In the genomic region with DNA sequence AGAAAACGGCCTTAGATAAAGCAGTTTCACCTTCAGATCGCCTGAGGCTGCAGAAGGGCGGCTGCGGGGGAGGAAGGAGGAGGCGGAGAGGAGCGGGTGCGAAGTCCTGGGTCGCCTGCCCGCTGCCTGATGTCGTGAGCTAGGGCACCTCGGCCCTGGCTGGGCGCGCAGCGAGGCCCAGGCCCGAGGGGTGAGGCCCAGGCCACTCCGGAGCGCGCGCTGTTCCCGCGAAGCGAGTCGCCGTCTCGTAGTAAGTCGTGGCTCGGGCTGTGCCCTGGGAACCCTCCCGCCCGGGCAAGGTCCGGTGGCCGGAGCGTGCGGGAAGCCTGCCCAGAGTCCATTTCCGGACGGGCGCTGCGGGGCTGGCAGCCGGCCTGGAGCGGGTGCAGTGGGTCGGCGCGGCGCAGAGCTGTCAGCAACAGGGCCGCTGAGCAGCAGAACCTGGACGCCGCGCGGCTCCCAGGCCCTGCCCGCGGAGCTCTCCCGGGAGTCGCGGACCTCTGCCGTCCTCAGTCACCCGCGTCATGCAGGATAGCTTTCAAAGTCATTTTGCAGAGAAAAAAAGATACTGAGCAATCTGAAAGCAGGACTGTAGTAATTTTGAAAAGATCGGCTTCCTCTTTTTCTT, we compare ENCODE assay signal across 8 cellular contexts. TPM values are rescaled to one million over a fixed set of nuclear protein-coding genes. Genes with fewer than 3 reads are reported as not detected.
DNase-seq lines count a peak whose midpoint lies in the region; ATAC-seq and TF ChIP-seq lines count a peak whose summit lies in the region.

No MANE protein-coding gene starts in this region.

- peaks cover 30 to 59% (median 42%) of the 10 kb centered on the region in 4 donors for H3K4me1 Mint-ChIP-seq in CD4-positive, alpha-beta memory T cell
- peaks cover 37% of the 10 kb centered on the region for H3K4me1 Mint-ChIP-seq in WTC11
- H3K4me1 Mint-ChIP-seq in stimulated activated effector memory CD8-positive, alpha-beta T cell treated with anti-CD3 and anti-CD28 coated beads, Interleukin-12 subunit alpha, Interleukin-12 subunit beta, amount 100 ng/mL, for 72 hours: no peaks in the 10 kb centered on the region

- H3K27me3 Mint-ChIP-seq in CD4-positive, alpha-beta memory T cell: no peaks in the 10 kb centered on the region
- peaks cover 22% of the 10 kb centered on the region for H3K27me3 Mint-ChIP-seq in WTC11 (ENCODE audit: low read depth)

- peak overlapping the region; percentile 56 for H3K27ac ChIP-seq in CD4-positive, alpha-beta memory T cell (ENCODE audit: low read depth, low read length)
- H3K27ac ChIP-seq in HL-60 (replicated peaks) (no peak overlapping the region), coronary artery (peak overlapping the region; percentile 85 to 91), left lung (peak overlapping the region; percentile 77 to 92)

- DNase-seq in CD4-positive, alpha-beta memory T cell: peak in 4 of 5 donors; percentile 12 to 31 (median 20)
- DNase-seq in HL-60 (ENCODE audit: low read depth in 1 of 2, low spot score in 1 of 2) (peak in 1 of 2 experiments; percentile 11), WTC11 (ENCODE audit: low spot score) (peak; percentile 63), coronary artery (ENCODE audit: low spot score) (peak; percentile 79), left lung (peak; percentile 40 to 85), DMS79 treated with DMSO at 0.1 percent for 48 hours (lab: John Stamatoyannopoulos, UW) (no peak)
- DNase-seq in stimulated activated effector memory CD8-positive, alpha-beta T cell treated with anti-CD3 and anti-CD28 coated beads, Interleukin-12 subunit alpha, Interleukin-12 subunit beta, amount 100 ng/mL, for 72 hours (ENCODE audit: low spot score in 2 of 2): no peak

- no peak for TF ChIP-seq CTCF in HL-60 (IDR thresholded peaks at IDR 0.05; ENCODE audit: insufficient read depth, low read length)
- no peak for TF ChIP-seq CTCF in WTC11 (IDR thresholded peaks at IDR 0.05)
- TF ChIP-seq CTCF in coronary artery (IDR thresholded peaks at IDR 0.05): no peak
- no peak for TF ChIP-seq CTCF in left lung (IDR thresholded peaks at IDR 0.05)

- H3K27me3 ChIP-seq in CD4-positive, alpha-beta memory T cell (ENCODE audit: insufficient read depth, low read length): peaks cover 3% of the 10 kb centered on the region
- H3K27me3 ChIP-seq in HL-60 (ENCODE audit: insufficient read depth, poor library complexity, severe bottlenecking) (peaks cover 4% of the 10 kb centered on the region), left lung (peaks cover 0 to 27% of the 10 kb centered on the region in 2 donors)

- H3K9me3 Mint-ChIP-seq in CD4-positive, alpha-beta memory T cell: peaks cover 0 to 4% (median 0%) of the 10 kb centered on the region in 8 donors
- H3K9me3 Mint-ChIP-seq in WTC11: peaks cover 9% of the 10 kb centered on the region
- H3K9me3 Mint-ChIP-seq in stimulated activated effector memory CD8-positive, alpha-beta T cell treated with anti-CD3 and anti-CD28 coated beads, Interleukin-12 subunit alpha, Interleukin-12 subunit beta, amount 100 ng/mL, for 72 hours: no peaks in the 10 kb centered on the region

- peak overlapping the region; percentile 78 to 91 (median 88) for H3K27ac Mint-ChIP-seq in CD4-positive, alpha-beta memory T cell
- peak overlapping the region; percentile 75; the same call in 1 of the 2 replicates for H3K27ac Mint-ChIP-seq in WTC11
- no peak overlapping the region for H3K27ac Mint-ChIP-seq in stimulated activated effector memory CD8-positive, alpha-beta T cell treated with anti-CD3 and anti-CD28 coated beads, Interleukin-12 subunit alpha, Interleukin-12 subunit beta, amount 100 ng/mL, for 72 hours

- H3K4me1 ChIP-seq in CD4-positive, alpha-beta memory T cell (ENCODE audit: insufficient read depth, low read length): peaks cover 36% of the 10 kb centered on the region
- H3K4me1 ChIP-seq in left lung: peaks cover 13 to 27% of the 10 kb centered on the region in 2 donors

- no peaks in the 10 kb centered on the region for H3K36me3 ChIP-seq in CD4-positive, alpha-beta memory T cell (ENCODE audit: insufficient read depth, low read length)
- no peaks in the 10 kb centered on the region for H3K36me3 ChIP-seq in left lung

- POLR2A ChIA-PET in CD4-positive, alpha-beta memory T cell (lab: Charles Lee; ENCODE audit: partially characterized antibody): interaction anchor here (0.6 to 2.4 kb wide), 6 partner anchors 10 to 71 kb away, joined by 3 to 10 read pairs (median 6); partner anchors contain the start of gene TRIM2
- POLR2A ChIA-PET in WTC11 (lab: Charles Lee): interaction anchor here (0.9 to 1.6 kb wide), 5 partner anchors 10 to 35 kb away, joined by 3 to 7 read pairs (median 6); partner anchors contain the start of gene TRIM2

- peak overlapping the region; percentile 87 to 94 (median 92) for H3K4me3 Mint-ChIP-seq in CD4-positive, alpha-beta memory T cell
- peak overlapping the region; percentile 86 for H3K4me3 Mint-ChIP-seq in WTC11
- peak overlapping the region; percentile 69 for H3K4me3 Mint-ChIP-seq in stimulated activated effector memory CD8-positive, alpha-beta T cell treated with anti-CD3 and anti-CD28 coated beads, Interleukin-12 subunit alpha, Interleukin-12 subunit beta, amount 100 ng/mL, for 72 hours

- CTCF ChIA-PET in CD4-positive, alpha-beta memory T cell (lab: Charles Lee; ENCODE audit: partially characterized antibody): interaction anchor here (0.6 to 1.8 kb wide), 6 partner anchors 17 to 1154 kb away, joined by 3 to 4 read pairs (median 3); no protein-coding TSS in a partner anchor
- CTCF ChIA-PET in WTC11 (lab: Charles Lee): interaction anchor here (0.7 to 2.8 kb wide), 7 partner anchors 10 to 429 kb away, joined by 3 to 16 read pairs (median 3); no protein-coding TSS in a partner anchor

- intact Hi-C loops in CD4-positive, alpha-beta memory T cell (cut with micrococcal nuclease): loop anchor here (1.0 to 2.0 kb wide), 2 partner anchors 18 to 26 kb away; no protein-coding TSS in a partner anchor
- intact Hi-C loops in left lung (cut with DNase I): no loop called here

- no peaks in the 10 kb centered on the region for H3K9me3 ChIP-seq in CD4-positive, alpha-beta memory T cell (ENCODE audit: control insufficient read depth in 1 of 2, low read length in 2 of 2)
- peaks cover 0 to 5% of the 10 kb centered on the region in 2 donors for H3K9me3 ChIP-seq in left lung

- peak overlapping the region; percentile 24 to 62 for H3K4me3 ChIP-seq in CD4-positive, alpha-beta memory T cell (ENCODE audit: low read length in 2 of 2)
- H3K4me3 ChIP-seq in HL-60 (replicated peaks; ENCODE audit: insufficient read depth, low read length): peak overlapping the region; percentile 50
- H3K4me3 ChIP-seq in coronary artery: peak overlapping the region; percentile 82
- H3K4me3 ChIP-seq in left lung: peak overlapping the region; percentile 43 to 60

- ATAC-seq in GM19467 (IDR thresholded peaks at IDR 0.05; ENCODE audit: unreplicated experiment) (peak; percentile 45), WTC11 (peak; percentile 78), left lung (peak; percentile 79)
- ATAC-seq in stimulated activated effector memory CD8-positive, alpha-beta T cell treated with anti-CD3 and anti-CD28 coated beads, Interleukin-12 subunit alpha, Interleukin-12 subunit beta, amount 100 ng/mL, for 72 hours: peak; percentile 68

- peaks cover 0 to 3% of the 10 kb centered on the region in 2 donors for H3K36me3 Mint-ChIP-seq in CD4-positive, alpha-beta memory T cell
- peaks cover 11% of the 10 kb centered on the region for H3K36me3 Mint-ChIP-seq in WTC11
- H3K36me3 Mint-ChIP-seq in stimulated activated effector memory CD8-positive, alpha-beta T cell treated with anti-CD3 and anti-CD28 coated beads, Interleukin-12 subunit alpha, Interleukin-12 subunit beta, amount 100 ng/mL, for 72 hours: no peaks in the 10 kb centered on the region

TF ChIP-seq in WTC11, 78 proteins besides CTCF, POLR2A, EP300 and RAD21 (continues in another document):
- TF ChIP-seq JAZF1 (CRISPR knock-in tag; IDR thresholded peaks at IDR 0.05) (no peak), ERG (CRISPR knock-in tag; IDR thresholded peaks at IDR 0.05) (no peak), EMX1 (CRISPR knock-in tag; IDR thresholded peaks at IDR 0.05) (no peak), ATF3 (CRISPR knock-in tag; conservative IDR thresholded peaks at IDR 0.05) (no peak), ATF6 (CRISPR knock-in tag; IDR thresholded peaks at IDR 0.05) (no peak), NFE2L1 (CRISPR knock-in tag; IDR thresholded peaks at IDR 0.05) (no peak), CREM (CRISPR knock-in tag; IDR thresholded peaks at IDR 0.05) (no peak)

RNA-seq across cellular contexts. Expression of gene TRIM2, which starts 18.7 kb away (rescaled TPM):
- 10 to 100 TPM; 11.9 to 12.3 TPM for total RNA-seq in CD4-positive, alpha-beta memory T cell
- polyA plus RNA-seq in CD4-positive, alpha-beta memory T cell: 1 to 10 TPM; 7.5 to 9.1 TPM
- total RNA-seq in WTC11 (2021) (42.0 to 54.5 TPM (median 43.9 TPM) in 3 replicates), left lung (10 to 100 TPM; 49.6 to 64.5 TPM)

Comparison
In these comparisons a context has a peak if more than half of its experiments do, and no peak if none do; other contexts are left out.
1. DNase-seq: peak in CD4-positive, alpha-beta memory T cell (4 of 5), WTC11 (single experiment), coronary artery (single experiment) and left lung (2 of 2); none in stimulated activated effector memory CD8-positive, alpha-beta T cell treated with anti-CD3 and anti-CD28 coated beads, Interleukin-12 subunit alpha, Interleukin-12 subunit beta, amount 100 ng/mL, for 72 hours (0 of 2) and DMS79 treated with DMSO at 0.1 percent for 48 hours (single experiment).
2. Peak in every context shown above with its lines, with median percentiles within 50 percentile points of each other: H3K4me3 ChIP-seq, H3K4me3 Mint-ChIP-seq and ATAC-seq.